27 cellular contexts compared by ENCODE assay signal in genomic region chr18:48665654-48666053, GRCh38.
A peak's percentile ranks its signal among the peaks of the same experiment; 100 is the strongest.
DNase-seq lines count a peak whose midpoint lies in the region; ATAC-seq, FAIRE-seq and TF ChIP-seq lines count a peak whose summit lies in the region.
"Had no signal": no experiment of that assay in that cellular context is flagged by ENCODE, and none has a peak within 500 bp of the region (broad histone marks: within the 10 kb centered on the region; RNA-seq: fewer than 3 reads in every experiment).

No MANE protein-coding gene starts in this region.

- FAIRE-seq in H1 (lab: Jason Lieb, UNC): no peak
- FAIRE-seq: A549, GM12878, GM19239 had no signal

- H3K9me3 Mint-ChIP-seq in WTC11: peaks cover 15% of the 10 kb centered on the region
- H3K9me3 Mint-ChIP-seq: CD4-positive, alpha-beta T cell had no signal

- H3K18ac ChIP-seq in H1 (ENCODE audit: extremely low read depth, low read length): no peak overlapping the region

- H3K4me3 ChIP-seq in SK-N-SH (ENCODE audit: low read depth in 2 of 2, low read length in 1 of 2) (no peak overlapping the region), HCT116 (replicated peaks in 1 of 2; ENCODE audit: low read depth in 1 of 2, low read length in 2 of 2) (no peak overlapping the region), H1 (ENCODE audit: extremely low read depth in 1 of 4, insufficient read depth in 2 of 4, low read depth in 3 of 4, low read length in 4 of 4) (no peak overlapping the region), tibial artery (no peak overlapping the region)
- H3K4me3 ChIP-seq: A549; BLaER1 treated with 17β-estradiol and CSF1 and Interleukin-3, amounts not matched to agents 10 nM and 100 nM; GM12878 had no signal

- H3K23me2 ChIP-seq in H1 (ENCODE audit: low read depth, low read length): no peaks in the 10 kb centered on the region

- H3K9ac ChIP-seq in SK-N-SH (no peak overlapping the region), HCT116 (ENCODE audit: low read length) (no peak overlapping the region), H1 (replicated peaks in 1 of 4; ENCODE audit: extremely low read depth in 1 of 4, low read depth in 3 of 4, low read length in 3 of 4) (no peak overlapping the region)
- H3K9ac ChIP-seq: BLaER1 treated with 17β-estradiol and CSF1 and Interleukin-3, amounts not matched to agents 10 nM and 100 nM had no signal

- TF ChIP-seq POLR2A in HCT116 (IDR thresholded peaks at IDR 0.05; ENCODE audit: borderline replicate concordance, extremely low read depth, insufficient read depth, insufficient read length) (no peak), H1 (IDR thresholded peaks at IDR 0.05; ENCODE audit: control extremely low read depth in 1 of 2, low read depth in 2 of 2, low read length in 2 of 2) (no peak)

- no peak overlapping the region for H3K23ac ChIP-seq in H1 (ENCODE audit: insufficient read length)

- no peaks in the 10 kb centered on the region for H3K27me3 ChIP-seq in SK-N-SH (ENCODE audit: insufficient read depth)
- H3K27me3 ChIP-seq in HCT116 (ENCODE audit: insufficient read depth, low read length): no peaks in the 10 kb centered on the region
- H3K27me3 ChIP-seq in H1 (replicated peaks in 1 of 4; ENCODE audit: control insufficient read depth in 3 of 4, extremely low read depth in 1 of 4, insufficient read depth in 3 of 4, low read length in 3 of 4): no peaks in the 10 kb centered on the region
- H3K27me3 ChIP-seq in tibial artery: no peaks in the 10 kb centered on the region
- H3K27me3 ChIP-seq: BLaER1 treated with 17β-estradiol and CSF1 and Interleukin-3, amounts not matched to agents 10 nM and 100 nM had no signal

- TF ChIP-seq RAD21 in SK-N-SH (IDR thresholded peaks at IDR 0.05; ENCODE audit: low read length) (no peak), HCT116 (IDR thresholded peaks at IDR 0.05; ENCODE audit: low read depth) (no peak), H1 (IDR thresholded peaks at IDR 0.05 in 1 of 2, conservative IDR thresholded peaks at IDR 0.05 in 1 of 2; ENCODE audit: low read depth in 2 of 2, low read length in 2 of 2) (no peak)

- TF ChIP-seq CTCF in SK-N-SH (IDR thresholded peaks at IDR 0.05) (no peak), HCT116 (IDR thresholded peaks at IDR 0.05 in 2 of 3, conservative IDR thresholded peaks at IDR 0.05 in 1 of 3; ENCODE audit: borderline replicate concordance in 1 of 3, insufficient read depth in 1 of 3, low read depth in 2 of 3, low read length in 2 of 3) (no peak), WTC11 (IDR thresholded peaks at IDR 0.05) (no peak), H1 (IDR thresholded peaks at IDR 0.05; ENCODE audit: control extremely low read depth in 1 of 3, insufficient read depth in 1 of 3, low read depth in 1 of 3, low read length in 3 of 3) (no peak), tibial artery (IDR thresholded peaks at IDR 0.05) (no peak)

- peaks cover 20% of the 10 kb centered on the region for H3K36me3 Mint-ChIP-seq in WTC11

- no peak overlapping the region for H2BK120ac ChIP-seq in H1 (replicated peaks; ENCODE audit: low read depth, low read length)

- H2AK5ac ChIP-seq in H1 (ENCODE audit: low read depth, low read length): no peak overlapping the region

- H3F3A ChIP-seq in SK-N-SH (replicated peaks; ENCODE audit: insufficient read depth): peaks cover 14% of the 10 kb centered on the region

- no peak overlapping the region for H4K91ac ChIP-seq in H1 (replicated peaks; ENCODE audit: insufficient read length, low read length)

- H2AFZ ChIP-seq in SK-N-SH (ENCODE audit: low read depth): no peak overlapping the region
- no peak overlapping the region for H2AFZ ChIP-seq in HCT116 (ENCODE audit: low read depth, low read length, poor library complexity, severe bottlenecking)
- no peak overlapping the region for H2AFZ ChIP-seq in H1 (ENCODE audit: low read length)

- no peak for DNase-seq in SK-N-SH
- DNase-seq in HCT116 (ENCODE audit: low read depth, low spot score): no peak
- DNase-seq in WTC11 (ENCODE audit: low spot score): no peak
- DNase-seq in H1 (ENCODE audit: low read depth in 1 of 2, low spot score in 2 of 2): no peak
- no peak for DNase-seq in activated naive CD4-positive, alpha-beta T cell (lab: John Stamatoyannopoulos, UW)
- no peak for DNase-seq in tibial artery
- no peak for DNase-seq in cerebellar nuclear complex (lab: John Stamatoyannopoulos, UW)
- DNase-seq: AML-193; Caco-2; Calu3; CD8-positive, alpha-beta T cell; DMS 273 treated with DMSO at 0.1 percent for 48 hours; DMS153; DMS53; DMS79; DND-41; EL; GDM1 had no signal

- no peak overlapping the region for H3K4me3 Mint-ChIP-seq in WTC11
- H3K4me3 Mint-ChIP-seq: B cell; CD4-positive, alpha-beta T cell; CD8-positive, alpha-beta T cell had no signal

- H4K20me1 ChIP-seq in SK-N-SH (ENCODE audit: insufficient read depth) (peaks cover 21% of the 10 kb centered on the region; the same call in 1 of the 2 replicates), HCT116 (ENCODE audit: insufficient read depth) (no peaks in the 10 kb centered on the region), H1 (replicated peaks in 1 of 2; ENCODE audit: control insufficient read depth in 1 of 2, insufficient read depth in 2 of 2, low read length in 2 of 2) (no peaks in the 10 kb centered on the region)

- H3K27ac Mint-ChIP-seq in WTC11: no peak overlapping the region
- H3K27ac Mint-ChIP-seq: B cell; CD4-positive, alpha-beta T cell; CD8-positive, alpha-beta T cell had no signal

- peaks cover 24 to 46% of the 10 kb centered on the region in 2 experiments for H3K36me3 ChIP-seq in SK-N-SH (replicated peaks in 1 of 2; ENCODE audit: control insufficient read depth in 1 of 2, insufficient read depth in 2 of 2, low read length in 1 of 2)
- no peaks in the 10 kb centered on the region; a peak in 1 of 4 replicates for H3K36me3 ChIP-seq in HCT116 (ENCODE audit: control insufficient read depth in 1 of 2, insufficient read depth in 2 of 2, low read length in 2 of 2)
- peaks cover 0 to 8% (median under 1%) of the 10 kb centered on the region in 4 experiments; a peak in 2 of 8 replicates for H3K36me3 ChIP-seq in H1 (ENCODE audit: control insufficient read depth in 2 of 4, insufficient read depth in 4 of 4, low read length in 3 of 4)
- peaks cover 6 to 46% (median 41%) of the 10 kb centered on the region in 3 donors for H3K36me3 ChIP-seq in tibial artery

- no peaks in the 10 kb centered on the region for H3K9me3 ChIP-seq in SK-N-SH
- H3K9me3 ChIP-seq in HCT116 (ENCODE audit: control insufficient read depth in 1 of 2, insufficient read depth in 1 of 2, low read depth in 1 of 2, low read length in 2 of 2): no peaks in the 10 kb centered on the region
- peaks cover 0 to 6% of the 10 kb centered on the region in 2 experiments; a peak in 2 of 4 replicates for H3K9me3 ChIP-seq in H1 (ENCODE audit: insufficient read depth in 2 of 2, low read depth in 1 of 2, low read length in 1 of 2)
- H3K9me3 ChIP-seq in tibial artery: no peaks in the 10 kb centered on the region
- H3K9me3 ChIP-seq: A549, Caco-2 had no signal

- H3K4me2 ChIP-seq in SK-N-SH (no peak overlapping the region), HCT116 (ENCODE audit: low read length) (no peak overlapping the region), H1 (ENCODE audit: insufficient read depth in 1 of 2, low read depth in 2 of 2, low read length in 2 of 2) (no peak overlapping the region)
- H3K4me2 ChIP-seq: A549; BLaER1 treated with 17β-estradiol and CSF1 and Interleukin-3, amounts not matched to agents 10 nM and 100 nM had no signal

- H3K4ac ChIP-seq in H1 (replicated peaks; ENCODE audit: insufficient read length, low read depth, low read length): no peak overlapping the region

- POLR2A ChIA-PET in SK-N-SH (lab: Yijun Ruan, JAX) (no interaction called here), HCT116 (lab: Charles Lee) (no interaction called here), WTC11 (lab: Charles Lee) (no interaction called here), H1 (lab: Charles Lee; ENCODE audit: partially characterized antibody) (no interaction called here)

- no peak for TF ChIP-seq EP300 in SK-N-SH (IDR thresholded peaks at IDR 0.05; ENCODE audit: borderline replicate concordance in 1 of 2, low read depth in 1 of 2, low read length in 1 of 2)
- no peak for TF ChIP-seq EP300 in H1 (IDR thresholded peaks at IDR 0.05; ENCODE audit: borderline replicate concordance in 1 of 2, low read depth in 2 of 2, low read length in 2 of 2)

- H3K56ac ChIP-seq in H1 (replicated peaks; ENCODE audit: insufficient read length, low read depth, low read length): no peak overlapping the region

- no peak overlapping the region for H4K8ac ChIP-seq in H1 (ENCODE audit: extremely low read depth, insufficient read depth, low read length)

- H3K79me1 ChIP-seq in H1 (ENCODE audit: low read depth, low read length): no peaks in the 10 kb centered on the region; the same call in 1 of the 2 replicates

- peaks cover 18% of the 10 kb centered on the region for H3K4me1 Mint-ChIP-seq in WTC11

- H3K27ac ChIP-seq in SK-N-SH (ENCODE audit: low read depth in 2 of 2, low read length in 1 of 2) (no peak overlapping the region), HCT116 (ENCODE audit: low read depth, low read length) (no peak overlapping the region), H1 (ENCODE audit: low read depth, low read length) (no peak overlapping the region), tibial artery (no peak overlapping the region)
- H3K27ac ChIP-seq: 22Rv1; A549; BLaER1 treated with 17β-estradiol and CSF1 and Interleukin-3, amounts not matched to agents 10 nM and 100 nM; C4-2B had no signal

- H2BK12ac ChIP-seq in H1 (ENCODE audit: low read depth, low read length): no peak overlapping the region

- no peaks in the 10 kb centered on the region for H3K27me3 Mint-ChIP-seq in WTC11 (ENCODE audit: low read depth)
- H3K27me3 Mint-ChIP-seq: B cell had no signal

- CTCF ChIA-PET in SK-N-SH (lab: Yijun Ruan, JAX): interaction anchor here (1.7 to 12.2 kb wide), 2 partner anchors 185 to 191 kb away, joined by 4 to 174 read pairs; no protein-coding TSS in a partner anchor
- CTCF ChIA-PET in HCT116 (lab: Charles Lee): interaction anchor here (3.3 kb wide), 1 partner anchor 190 kb away, joined by 28 read pairs; no protein-coding TSS in a partner anchor
- CTCF ChIA-PET in WTC11 (lab: Charles Lee): no interaction called here
- CTCF ChIA-PET in H1 (lab: Charles Lee; ENCODE audit: partially characterized antibody): interaction anchor here (0.6 to 5.2 kb wide), 6 partner anchors 26 to 670 kb away, joined by 3 to 46 read pairs (median 6); partner anchors contain the start of gene CTIF

- H3K9me2 ChIP-seq in SK-N-SH (no peaks in the 10 kb centered on the region), HCT116 (ENCODE audit: insufficient read depth) (no peaks in the 10 kb centered on the region)

- no peak overlapping the region for H2BK20ac ChIP-seq in H1 (ENCODE audit: low read length)

- H3K14ac ChIP-seq in H1 (ENCODE audit: insufficient read length): no peak overlapping the region

- BruUV-seq in HCT116 (replicated peaks; lab: Mats Ljungman, UMichigan): TSS peak; percentile 24

- no peak overlapping the region for H4K5ac ChIP-seq in H1 (ENCODE audit: insufficient read length, low read depth, low read length)

- RAD21 ChIA-PET in HCT116 (lab: Charles Lee; ENCODE audit: low non-redundant PET in 1 of 2, low total read pairs in 2 of 2, uncharacterized antibody in 2 of 2, unreplicated experiment in 2 of 2): no interaction called here

- H2BK15ac ChIP-seq in H1 (ENCODE audit: low read length): no peak overlapping the region

- H3K4me1 ChIP-seq in SK-N-SH (ENCODE audit: control insufficient read depth in 1 of 2, insufficient read depth in 2 of 2, low read depth in 1 of 2, low read length in 1 of 2) (peaks cover 13 to 23% of the 10 kb centered on the region in 2 experiments), HCT116 (ENCODE audit: control insufficient read depth in 1 of 2, insufficient read depth in 2 of 2, low read length in 2 of 2) (peaks cover 20 to 25% of the 10 kb centered on the region in 2 experiments), H1 (replicated peaks in 1 of 4; ENCODE audit: control insufficient read depth in 3 of 4, insufficient read depth in 4 of 4, low read length in 3 of 4) (peaks cover 0 to 9% (median 5%) of the 10 kb centered on the region in 4 experiments; a peak in 5 of 7 replicates), tibial artery (peaks cover 0 to 36% (median 24%) of the 10 kb centered on the region in 4 donors)

- intact Hi-C loops in HCT116 (cut with micrococcal nuclease) (loop anchor here (10.0 kb wide), 2 partner anchors 131 to 431 kb away; partner anchors contain the start of gene CTIF), tibial artery (cut with DNase I; ENCODE audit: low total_unique reads) (loop anchor here (10.0 kb wide), 1 partner anchor 51 kb away; no protein-coding TSS in a partner anchor)

- ATAC-seq in SK-N-SH treated with all-trans-retinoic acid at 6 μM for 48 hours: no peak
- no peak for ATAC-seq in HCT116
- no peak for ATAC-seq in WTC11
- ATAC-seq: A549; CD8-positive, alpha-beta T cell; GM12878 had no signal

- no peak overlapping the region for H2BK5ac ChIP-seq in H1 (ENCODE audit: low read depth, low read length)

- H3K79me2 ChIP-seq in SK-N-SH (ENCODE audit: insufficient read depth) (peaks cover 47% of the 10 kb centered on the region), HCT116 (ENCODE audit: insufficient read depth, low read length) (no peaks in the 10 kb centered on the region), H1 (ENCODE audit: control insufficient read depth in 1 of 2, insufficient read depth in 2 of 2, low read length in 2 of 2) (no peaks in the 10 kb centered on the region)
